8 cellular contexts compared by ENCODE assay signal in genomic region chr1:30748699-30749401, GRCh38. TPM values are rescaled to one million over a fixed set of nuclear protein-coding genes. Genes with fewer than 3 reads are reported as not detected.
A peak's percentile ranks its signal among the peaks of the same experiment; 100 is the strongest.
DNase-seq lines count a peak whose midpoint lies in the region; ATAC-seq lines count a peak whose summit lies in the region.

No MANE protein-coding gene starts in this region.

- DNase-seq in activated CD8-positive, alpha-beta memory T cell treated with anti-CD3 and anti-CD28 coated beads, Interleukin-2, amount 10 ng/mL, durations not matched to agents 7 days and 5 days: no peak
- DNase-seq in activated CD8-positive, alpha-beta memory T cell treated with anti-CD3 and anti-CD28 coated beads for 24 hours: no peak
- peak; percentile 61 for DNase-seq in activated CD4-positive, alpha-beta T cell treated with anti-CD3 and anti-CD28 coated beads for 48 hours
- DNase-seq in globus pallidus (ENCODE audit: low spot score) (peak; percentile 89), substantia nigra (lab: John Stamatoyannopoulos, UW) (peak in 16 of 49 donors; percentile 14 to 73 (median 37))

- H3K4me1 Mint-ChIP-seq in activated CD8-positive, alpha-beta memory T cell treated with anti-CD3 and anti-CD28 coated beads, Interleukin-2, amount 10 ng/mL, durations not matched to agents 7 days and 5 days: peaks cover 99% of the 10 kb centered on the region

- no peaks in the 10 kb centered on the region for H3K9me3 Mint-ChIP-seq in activated CD8-positive, alpha-beta memory T cell treated with anti-CD3 and anti-CD28 coated beads, Interleukin-2, amount 10 ng/mL, durations not matched to agents 7 days and 5 days (ENCODE audit: low read depth)

- H3K4me3 Mint-ChIP-seq in activated CD8-positive, alpha-beta memory T cell treated with anti-CD3 and anti-CD28 coated beads, Interleukin-2, amount 10 ng/mL, durations not matched to agents 7 days and 5 days: peak overlapping the region; percentile 64

- CTCF ChIA-PET in activated CD8-positive, alpha-beta memory T cell treated with anti-CD3 and anti-CD28 coated beads, Interleukin-2, amount 10 ng/mL, durations not matched to agents 7 days and 5 days (lab: Charles Lee): interaction anchor here (1.0 to 30.3 kb wide), 5 partner anchors 8 to 52 kb away, joined by 3 to 438 read pairs (median 141); partner anchors contain the start of gene LAPTM5

- peak overlapping the region; percentile 96 for H3K27ac Mint-ChIP-seq in activated CD8-positive, alpha-beta memory T cell treated with anti-CD3 and anti-CD28 coated beads, Interleukin-2, amount 10 ng/mL, durations not matched to agents 7 days and 5 days

- peak; percentile 10 for ATAC-seq in activated CD8-positive, alpha-beta memory T cell treated with anti-CD3 and anti-CD28 coated beads, Interleukin-2, amount 10 ng/mL, durations not matched to agents 7 days and 5 days
- ATAC-seq in HG03442 (IDR thresholded peaks at IDR 0.05; ENCODE audit: unreplicated experiment) (no peak), GM21576 (IDR thresholded peaks at IDR 0.05; ENCODE audit: unreplicated experiment) (no peak), GM21717 (IDR thresholded peaks at IDR 0.05; ENCODE audit: unreplicated experiment) (no peak)

- H3K36me3 Mint-ChIP-seq in activated CD8-positive, alpha-beta memory T cell treated with anti-CD3 and anti-CD28 coated beads, Interleukin-2, amount 10 ng/mL, durations not matched to agents 7 days and 5 days: peaks cover 38% of the 10 kb centered on the region

- no peaks in the 10 kb centered on the region for H3K27me3 Mint-ChIP-seq in activated CD8-positive, alpha-beta memory T cell treated with anti-CD3 and anti-CD28 coated beads, Interleukin-2, amount 10 ng/mL, durations not matched to agents 7 days and 5 days

- peak overlapping the region; percentile 99 for H3K27ac ChIP-seq in substantia nigra (ENCODE audit: low read depth, low read length, poor library complexity, severe bottlenecking)

RNA-seq across cellular contexts. Expression of gene LAPTM5, which starts 8.7 kb away (rescaled TPM):
- 100 to 1,000 TPM; 326 to 386 TPM for total RNA-seq in activated CD8-positive, alpha-beta memory T cell treated with anti-CD3 and anti-CD28 coated beads, Interleukin-2, amount 10 ng/mL, durations not matched to agents 7 days and 5 days

RNA-seq across cellular contexts. Expression of gene MATN1, which starts 25.5 kb away (rescaled TPM):
- total RNA-seq in activated CD8-positive, alpha-beta memory T cell treated with anti-CD3 and anti-CD28 coated beads, Interleukin-2, amount 10 ng/mL, durations not matched to agents 7 days and 5 days: under 1 TPM in 1 of 2 experiments, not detected in 1; 0.32 TPM

Comparison
In these comparisons a context has a peak if more than half of its experiments do, and no peak if none do; other contexts are left out.
1. DNase-seq: peak in activated CD4-positive, alpha-beta T cell treated with anti-CD3 and anti-CD28 coated beads for 48 hours (single experiment) and globus pallidus (single experiment); none in activated CD8-positive, alpha-beta memory T cell treated with anti-CD3 and anti-CD28 coated beads, Interleukin-2, amount 10 ng/mL, durations not matched to agents 7 days and 5 days (single experiment) and activated CD8-positive, alpha-beta memory T cell treated with anti-CD3 and anti-CD28 coated beads for 24 hours (single experiment).